ENCODE assay signal across 10 cellular contexts in genomic region chr15:52010633-52011595, GRCh38. TPM values are rescaled to one million over a fixed set of nuclear protein-coding genes. Genes with fewer than 3 reads are reported as not detected.
A peak's percentile ranks its signal among the peaks of the same experiment; 100 is the strongest.
DNase-seq lines count a peak whose midpoint lies in the region; ATAC-seq, FAIRE-seq and TF ChIP-seq lines count a peak whose summit lies in the region.
"Had no signal": no experiment of that assay in that cellular context is flagged by ENCODE, and none has a peak within 500 bp of the region (broad histone marks: within the 10 kb centered on the region; RNA-seq: fewer than 3 reads in every experiment).

No MANE protein-coding gene starts in this region.

- CTCF ChIA-PET in activated CD4-positive, alpha-beta T cell treated with anti-CD3 and anti-CD28 coated beads for 36 hours (lab: Charles Lee), result interaction anchor here (0.8 to 1.8 kb wide), 3 partner anchors 10 to 36 kb away, joined by 3 to 5 read pairs (median 4); no protein-coding TSS in a partner anchor
- CTCF ChIA-PET in PC-9 (lab: Charles Lee), result no interaction called here

- peak; percentile 91 for DNase-seq in activated CD4-positive, alpha-beta T cell treated with anti-CD3 and anti-CD28 coated beads for 36 hours
- no peak for DNase-seq in activated CD4-positive, alpha-beta T cell treated with anti-CD3 and anti-CD28 coated beads for 1 hour
- DNase-seq in PC-9 (peak; percentile 53 to 64), epithelial cell of prostate (ENCODE audit: low read depth, low spot score) (peak; percentile 95), D721Med (ENCODE audit: insufficient read length, low spot score) (no peak), iPS-NIHi7 (ENCODE audit: extremely low spot score) (no peak)
- DNase-seq in stimulated activated naive CD8-positive, alpha-beta T cell treated with anti-CD3 and anti-CD28 coated beads, Interleukin-15, Interleukin-2, amounts not matched to agents 100 U/mL and 50 U/mL, for 24 hours, result peak; percentile 61
- DNase-seq: spleen had no signal

- H3K4me1 ChIP-seq in PC-9 (replicated peaks; ENCODE audit: insufficient read depth), result peaks cover 30% of the 10 kb centered on the region

- H3K4me3 ChIP-seq in PC-9, result no peak overlapping the region
- H3K4me3 ChIP-seq: spleen had no signal

- BruUV-seq in PC-9 (replicated peaks; lab: Mats Ljungman, UMichigan), result no TSS peak

- no peak overlapping the region for H3K4me3 Mint-ChIP-seq in activated CD4-positive, alpha-beta T cell treated with anti-CD3 and anti-CD28 coated beads for 36 hours
- H3K4me3 Mint-ChIP-seq: central memory CD8-positive, alpha-beta T cell had no signal

- no peak for FAIRE-seq in D721Med (lab: Jason Lieb, UNC)

- H3K27ac Mint-ChIP-seq in activated CD4-positive, alpha-beta T cell treated with anti-CD3 and anti-CD28 coated beads for 36 hours, result peak overlapping the region; percentile 61

- H3K27me3 Mint-ChIP-seq in activated CD4-positive, alpha-beta T cell treated with anti-CD3 and anti-CD28 coated beads for 36 hours, result no peaks in the 10 kb centered on the region
- H3K27me3 Mint-ChIP-seq: central memory CD8-positive, alpha-beta T cell had no signal

- peaks cover 68% of the 10 kb centered on the region for H3K4me1 Mint-ChIP-seq in activated CD4-positive, alpha-beta T cell treated with anti-CD3 and anti-CD28 coated beads for 36 hours
- H3K4me1 Mint-ChIP-seq: central memory CD8-positive, alpha-beta T cell had no signal

- POLR2A ChIA-PET in activated CD4-positive, alpha-beta T cell treated with anti-CD3 and anti-CD28 coated beads for 36 hours (lab: Charles Lee), result no interaction called here
- POLR2A ChIA-PET in PC-9 (lab: Charles Lee; ENCODE audit: unreplicated experiment), result interaction anchor here (0.6 kb wide), 1 partner anchor 602 kb away, joined by 3 read pairs; no protein-coding TSS in a partner anchor

- H3K9me2 ChIP-seq in PC-9 (ENCODE audit: insufficient read depth), result no peaks in the 10 kb centered on the region

- H3K9me3 Mint-ChIP-seq in activated CD4-positive, alpha-beta T cell treated with anti-CD3 and anti-CD28 coated beads for 36 hours (ENCODE audit: low read depth), result no peaks in the 10 kb centered on the region
- H3K9me3 Mint-ChIP-seq: central memory CD8-positive, alpha-beta T cell had no signal

- H3K27me3 ChIP-seq in PC-9 (ENCODE audit: insufficient read depth, low read depth), result no peaks in the 10 kb centered on the region
- H3K27me3 ChIP-seq: spleen had no signal

- peak; percentile 42 for ATAC-seq in activated CD4-positive, alpha-beta T cell treated with anti-CD3 and anti-CD28 coated beads for 36 hours
- ATAC-seq in stimulated activated naive CD8-positive, alpha-beta T cell treated with anti-CD3 and anti-CD28 coated beads, Interleukin-15, Interleukin-2, amounts not matched to agents 100 U/mL and 50 U/mL, for 24 hours, result peak; percentile 11
- ATAC-seq in GM19035 (IDR thresholded peaks at IDR 0.05; ENCODE audit: unreplicated experiment), result no peak

- intact Hi-C loops in activated CD4-positive, alpha-beta T cell treated with anti-CD3 and anti-CD28 coated beads for 36 hours (cut with DNase I, micrococcal nuclease), result loop anchor here in 1 of 2 experiments (2.0 to 10.0 kb wide), 3 partner anchors 548 to 1876 kb away; partner anchors contain the start of gene SPPL2A
- intact Hi-C loops in PC-9 (cut with micrococcal nuclease; ENCODE audit: unreplicated experiment), result no loop called here

- no peak for TF ChIP-seq CTCF in PC-9 (conservative IDR thresholded peaks at IDR 0.05)
- no peak for TF ChIP-seq CTCF in D721Med (IDR thresholded peaks at IDR 0.05; ENCODE audit: insufficient read depth, missing control alignments)

- H3K36me3 ChIP-seq in PC-9 (ENCODE audit: low read depth), result no peaks in the 10 kb centered on the region
- H3K36me3 ChIP-seq: spleen had no signal

- H3K79me2 ChIP-seq in PC-9 (ENCODE audit: low read depth), result no peaks in the 10 kb centered on the region

- H3K27ac ChIP-seq in PC-9, result no peak overlapping the region
- H3K27ac ChIP-seq in epithelial cell of prostate, result peak overlapping the region; percentile 86
- H3K27ac ChIP-seq: spleen had no signal

- H3F3A ChIP-seq in PC-9 (ENCODE audit: insufficient read depth, low read depth), result no peaks in the 10 kb centered on the region

- H3K9me3 ChIP-seq in PC-9 (ENCODE audit: insufficient read depth, low read depth), result no peaks in the 10 kb centered on the region
- H3K9me3 ChIP-seq: spleen had no signal

- H3K4me2 ChIP-seq in PC-9, result no peak overlapping the region; the same call in 1 of the 2 replicates

- no peaks in the 10 kb centered on the region for H3K36me3 Mint-ChIP-seq in activated CD4-positive, alpha-beta T cell treated with anti-CD3 and anti-CD28 coated beads for 36 hours (ENCODE audit: low read depth)

- no peak overlapping the region for H2AFZ ChIP-seq in PC-9

- no peaks in the 10 kb centered on the region for H4K20me1 ChIP-seq in PC-9 (ENCODE audit: insufficient read depth)

RNA-seq across cellular contexts. Expression of gene MAPK6, which starts 8.1 kb away (rescaled TPM):
- total RNA-seq in activated CD4-positive, alpha-beta T cell treated with anti-CD3 and anti-CD28 coated beads for 36 hours, result 10 to 100 TPM; 27.3 to 28.1 TPM
- 27.5 and 38.7 TPM in 2 replicates for total RNA-seq in PC-9 (2021)

RNA-seq across cellular contexts. Expression of gene LEO1, which starts 39.3 kb away (rescaled TPM):
- 10 to 100 TPM; 31.4 to 40.0 TPM for total RNA-seq in activated CD4-positive, alpha-beta T cell treated with anti-CD3 and anti-CD28 coated beads for 36 hours
- total RNA-seq in PC-9 (2021), result 18.2 and 21.7 TPM in 2 replicates

Comparison
In these comparisons a context has a peak if more than half of its experiments do, and no peak if none do; other contexts are left out.
1. DNase-seq: peak in activated CD4-positive, alpha-beta T cell treated with anti-CD3 and anti-CD28 coated beads for 36 hours (single experiment), PC-9 (2 of 2), epithelial cell of prostate (single experiment) and stimulated activated naive CD8-positive, alpha-beta T cell treated with anti-CD3 and anti-CD28 coated beads, Interleukin-15, Interleukin-2, amounts not matched to agents 100 U/mL and 50 U/mL, for 24 hours (single experiment); none in activated CD4-positive, alpha-beta T cell treated with anti-CD3 and anti-CD28 coated beads for 1 hour (single experiment), D721Med (single experiment) and iPS-NIHi7 (single experiment).